In genomic region chr3:53803124-53803815, GRCh38 we compare ENCODE assay signal across 23 cellular contexts. TPM values are rescaled to one million over a fixed set of nuclear protein-coding genes. Genes with fewer than 3 reads are reported as not detected.
DNase-seq lines count a peak whose midpoint lies in the region; ATAC-seq and TF ChIP-seq lines count a peak whose summit lies in the region.
"Had no signal": no experiment of that assay in that cellular context is flagged by ENCODE, and none has a peak within 500 bp of the region (broad histone marks: within the 10 kb centered on the region; RNA-seq: fewer than 3 reads in every experiment).

No MANE protein-coding gene starts in this region.

- no peak overlapping the region for H2BK12ac ChIP-seq in mesenchymal stem cell (ENCODE audit: low read length in 2 of 2)

- H3K4me1 ChIP-seq in mesenchymal stem cell (ENCODE audit: control insufficient read depth, insufficient read depth, low read depth, low read length), result peaks cover 35% of the 10 kb centered on the region
- H3K4me1 ChIP-seq: BE2C had no signal

- H2BK15ac ChIP-seq in mesenchymal stem cell (ENCODE audit: low read depth, poor library complexity, severe bottlenecking), result no peak overlapping the region

- H3K9me3 ChIP-seq in mesenchymal stem cell (ENCODE audit: control insufficient read depth, low read length), result no peaks in the 10 kb centered on the region
- H3K9me3 ChIP-seq: BE2C, pancreas had no signal

- H3K4me3 ChIP-seq in mesenchymal stem cell (ENCODE audit: insufficient read depth in 1 of 2, low read depth in 1 of 2, low read length in 2 of 2), result no peak overlapping the region
- H3K4me3 ChIP-seq: lung, pancreas had no signal

- H3K36me3 ChIP-seq in mesenchymal stem cell (ENCODE audit: control insufficient read depth in 1 of 2, insufficient read depth in 2 of 2, low read depth in 1 of 2, low read length in 2 of 2), result no peaks in the 10 kb centered on the region
- H3K36me3 ChIP-seq: BE2C, pancreas had no signal

- no peak overlapping the region for H3K9ac ChIP-seq in mesenchymal stem cell (ENCODE audit: low read length)

- H3K27me3 ChIP-seq in mesenchymal stem cell (ENCODE audit: control insufficient read depth in 1 of 2, insufficient read depth in 1 of 2, low read length in 2 of 2), result peaks cover 0 to 8% of the 10 kb centered on the region in 2 experiments
- H3K27me3 ChIP-seq: BE2C, pancreas had no signal

- H2BK120ac ChIP-seq in mesenchymal stem cell (ENCODE audit: low read depth, low read length), result no peak overlapping the region

- no peak overlapping the region for H3K14ac ChIP-seq in mesenchymal stem cell (ENCODE audit: low read length in 2 of 2)

- no peak overlapping the region for H2BK5ac ChIP-seq in mesenchymal stem cell (ENCODE audit: low read depth, low read length, poor library complexity, severe bottlenecking)

- H3K4ac ChIP-seq in mesenchymal stem cell (ENCODE audit: low read depth in 1 of 2, low read length in 2 of 2), result no peak overlapping the region

- H3K4me2 ChIP-seq in mesenchymal stem cell (ENCODE audit: low read length, poor library complexity, severe bottlenecking), result no peak overlapping the region

- ATAC-seq in HG03045 (IDR thresholded peaks at IDR 0.05; ENCODE audit: unreplicated experiment), result no peak
- ATAC-seq: activated naive CD8-positive, alpha-beta T cell treated with anti-CD3 and anti-CD28 coated beads, Interleukin-2, amount 50 U/mL, for 24 hours; pancreas had no signal

- no peak overlapping the region for H3K27ac ChIP-seq in mesenchymal stem cell (ENCODE audit: low read length, poor library complexity, severe bottlenecking)
- H3K27ac ChIP-seq: pancreas had no signal

- TF ChIP-seq CTCF in GM12872 (IDR thresholded peaks at IDR 0.05; ENCODE audit: insufficient read depth, low read depth, low read length), result 0 out of 3 replicates have a peak, but pooled peaks have one; percentile 7

- H4K91ac ChIP-seq in mesenchymal stem cell (ENCODE audit: low read length), result no peak overlapping the region

- no peak overlapping the region for H3K18ac ChIP-seq in mesenchymal stem cell (ENCODE audit: low read depth in 1 of 2, low read length in 2 of 2)

- no peak overlapping the region for H2AFZ ChIP-seq in mesenchymal stem cell (ENCODE audit: low read depth, low read length)

- no peak overlapping the region for H4K8ac ChIP-seq in mesenchymal stem cell (ENCODE audit: low read length)

- peak; percentile 81 for DNase-seq in COLO668 (lab: John Stamatoyannopoulos, UW; ENCODE audit: unreplicated experiment)
- DNase-seq in NCI-H526 treated with DMSO at 0.1 percent for 48 hours (lab: John Stamatoyannopoulos, UW), result peak; percentile 24
- peak; percentile 80 for DNase-seq in mesenteric fat pad (ENCODE audit: low spot score)
- no peak for DNase-seq in mesenchymal stem cell
- no peak for DNase-seq in effector CD4-positive, alpha-beta T cell
- no peak for DNase-seq in COLO829 (ENCODE audit: low spot score)
- DNase-seq: ACHN; activated CD4-positive, alpha-beta T cell treated with anti-CD3 and anti-CD28 coated beads, Interleukin-2, amount 10 ng/mL, durations not matched to agents 24 days and 14 days; activated naive CD8-positive, alpha-beta T cell treated with anti-CD3 and anti-CD28 coated beads, Interleukin-2, amount 50 U/mL, for 24 hours; activated T-cell treated with anti-CD3 and anti-CD28 coated beads, Interleukin-2, amount 50 U/mL, for 24 hours; BE2C; central memory CD4-positive, alpha-beta T cell; DND-41; kidney; NCI-H1105 treated with DMSO at 0.1 percent for 48 hours; NCI-H524; nephron progenitor cell; stimulated activated CD4-positive, alpha-beta T cell treated with anti-CD3 and anti-CD28 coated beads, Interleukin-2, amount 100 ng/mL, for 48 hours; T1000 had no signal

- no peaks in the 10 kb centered on the region for H3K79me1 ChIP-seq in mesenchymal stem cell (replicated peaks; ENCODE audit: low read length, poor library complexity, severe bottlenecking)

- no peak overlapping the region for H2AK5ac ChIP-seq in mesenchymal stem cell (ENCODE audit: low read length, severe bottlenecking)

- no peak overlapping the region for H3K23ac ChIP-seq in mesenchymal stem cell (ENCODE audit: low read length in 2 of 2)

- WGBS in mesenchymal stem cell, result 91% methylated on average over 18 of the region's 18 CpGs

RNA-seq across cellular contexts. Expression of gene CHDH, which starts 42.9 kb away (rescaled TPM):
- total RNA-seq in mesenteric fat pad, result 1.4 TPM
- 0.01 TPM for polyA plus RNA-seq in mesenchymal stem cell (2013, experiment 1 of 2)
- under 0.01 TPM for polyA plus RNA-seq in mesenchymal stem cell (2013, experiment 2 of 2)

RNA-seq across cellular contexts. Expression of gene IL17RB, which starts 43.1 kb away (rescaled TPM):
- total RNA-seq in mesenteric fat pad, result not detected
- polyA plus RNA-seq in mesenchymal stem cell (2013, experiment 1 of 2), result not detected
- 0.04 TPM for polyA plus RNA-seq in mesenchymal stem cell (2013, experiment 2 of 2)

Comparison
In these comparisons a context has a peak if more than half of its experiments do, and no peak if none do; other contexts are left out.
1. DNase-seq: peak in COLO668 (single experiment), NCI-H526 treated with DMSO at 0.1 percent for 48 hours (single experiment) and mesenteric fat pad (single experiment); none in mesenchymal stem cell (single experiment), effector CD4-positive, alpha-beta T cell (single experiment) and COLO829 (single experiment).